22 cellular contexts compared by ENCODE assay signal in the genomic region with DNA sequence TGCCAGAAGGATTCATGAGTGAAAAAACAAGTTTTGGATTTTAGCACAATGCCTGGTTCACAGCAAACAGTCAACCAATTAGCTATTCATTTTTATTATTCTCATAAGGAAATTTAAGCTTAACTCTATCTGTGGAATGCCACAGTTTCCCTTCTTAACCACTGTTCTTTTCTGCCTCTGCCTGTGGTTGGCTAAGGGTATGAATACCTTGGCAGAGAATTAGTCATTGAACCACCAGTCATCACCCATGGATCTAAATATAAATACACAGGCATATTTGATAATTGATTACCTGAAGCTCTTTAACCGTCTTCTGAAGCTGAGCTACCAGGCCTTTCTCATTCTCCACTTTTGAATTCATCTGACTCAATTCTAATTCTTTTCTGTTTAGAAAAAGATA.
DNase-seq lines count a peak whose midpoint lies in the region; ATAC-seq and TF ChIP-seq lines count a peak whose summit lies in the region.
"Had no signal": no experiment of that assay in that cellular context is flagged by ENCODE, and none has a peak within 500 bp of the region (broad histone marks: within the 10 kb centered on the region; RNA-seq: fewer than 3 reads in every experiment).

No MANE protein-coding gene starts in this region.

- no peaks in the 10 kb centered on the region for H3K36me3 Mint-ChIP-seq in Caco-2 (ENCODE audit: insufficient read depth, unreplicated experiment)

- no peak for TF ChIP-seq CTCF in Caco-2 (IDR thresholded peaks at IDR 0.05; ENCODE audit: insufficient read depth in 1 of 2, low read depth in 1 of 2, low read length in 1 of 2, severe bottlenecking in 1 of 2, unreplicated experiment in 1 of 2)

- ATAC-seq in GM19324 (IDR thresholded peaks at IDR 0.05; ENCODE audit: low FRiP score, unreplicated experiment): no peak
- ATAC-seq: GM12878, HepG2, K562, Right ventricle myocardium inferior had no signal

- no peaks in the 10 kb centered on the region for H3K27me3 Mint-ChIP-seq in Caco-2 (ENCODE audit: insufficient read depth, unreplicated experiment)

- peaks cover 8% of the 10 kb centered on the region for H3K4me1 Mint-ChIP-seq in Caco-2 (ENCODE audit: low read depth, unreplicated experiment)

- BruUV-seq in Caco-2 (replicated peaks; lab: Mats Ljungman, UMichigan): no TSS peak

- no peaks in the 10 kb centered on the region for H3K36me3 ChIP-seq in Caco-2 (ENCODE audit: control insufficient read depth, insufficient read depth, low read length)
- H3K36me3 ChIP-seq: HAP-1, SJSA1 had no signal

- intact Hi-C loops in Caco-2 (cut with micrococcal nuclease; ENCODE audit: unreplicated experiment): no loop called here

- H3K9me3 ChIP-seq in Caco-2: no peaks in the 10 kb centered on the region
- H3K9me3 ChIP-seq: HAP-1, SJSA1 had no signal

- H3K4me3 ChIP-seq in Caco-2 (ENCODE audit: low read depth, low read length): no peak overlapping the region
- H3K4me3 ChIP-seq: GM12878, HAP-1, K562, SJSA1 had no signal

- H3K9me3 Mint-ChIP-seq in Caco-2 (ENCODE audit: unreplicated experiment): no peaks in the 10 kb centered on the region

- POLR2A ChIA-PET in Caco-2 (lab: Charles Lee): no interaction called here

- no peak overlapping the region for H3K27ac Mint-ChIP-seq in Caco-2 (ENCODE audit: unreplicated experiment)
- H3K27ac Mint-ChIP-seq: CD14-positive monocyte had no signal

- DNase-seq in Daoy (ENCODE audit: low read depth): peak; percentile 19
- DNase-seq in M059J (ENCODE audit: low read depth): peak; percentile 49
- DNase-seq in astrocyte of the hippocampus (ENCODE audit: low read depth, low spot score): peak; percentile 59
- peak; percentile 36 for DNase-seq in myocyte (ENCODE audit: low read depth)
- no peak for DNase-seq in C1 segment of cervical spinal cord (lab: John Stamatoyannopoulos, UW)
- DNase-seq in islet precursor cell: no peak
- DNase-seq in Caco-2: no peak
- DNase-seq: DMS79, NCI-H1105, NCI-H146, NCI-H2029, NCI-H226, NCI-H510A treated with DMSO at 0.1 percent for 48 hours, NCI-H774 had no signal

- no peak overlapping the region for H3K4me3 Mint-ChIP-seq in Caco-2 (ENCODE audit: unreplicated experiment)
- H3K4me3 Mint-ChIP-seq: CD14-positive monocyte had no signal

- CTCF ChIA-PET in Caco-2 (lab: Charles Lee): no interaction called here

- H3K4me1 ChIP-seq in Caco-2: no peaks in the 10 kb centered on the region; the same call in 1 of the 2 replicates
- H3K4me1 ChIP-seq: HAP-1, SJSA1 had no signal

- H3K27me3 ChIP-seq in Caco-2 (replicated peaks; ENCODE audit: control insufficient read depth, insufficient read depth, low read length): no peaks in the 10 kb centered on the region
- H3K27me3 ChIP-seq: SJSA1 had no signal

Comparison
In these comparisons a context has a peak if more than half of its experiments do, and no peak if none do; other contexts are left out.
1. DNase-seq: peak in Daoy (single experiment), M059J (single experiment), astrocyte of the hippocampus (single experiment) and myocyte (single experiment); none in C1 segment of cervical spinal cord (0 of 14), islet precursor cell (single experiment) and Caco-2 (0 of 2).